Comparison of ENCODE assay signal across 13 cellular contexts in genomic region chr9:108687360-108687981, GRCh38.
DNase-seq lines count a peak whose midpoint lies in the region; ATAC-seq, FAIRE-seq and TF ChIP-seq lines count a peak whose summit lies in the region.
"Had no signal": no experiment of that assay in that cellular context is flagged by ENCODE, and none has a peak within 500 bp of the region (broad histone marks: within the 10 kb centered on the region; RNA-seq: fewer than 3 reads in every experiment).

No MANE protein-coding gene starts in this region.

- BruUV-seq in GM12878 (replicated peaks; lab: Mats Ljungman, UMichigan): no TSS peak

- SMC1A ChIA-PET in GM12878 (lab: Charles Lee; ENCODE audit: uncharacterized antibody, unreplicated experiment): no interaction called here

- H3K4me3 ChIP-seq in GM12878: no peak overlapping the region
- H3K4me3 ChIP-seq: cardiac muscle cell had no signal

- no peaks in the 10 kb centered on the region for H4K20me1 ChIP-seq in GM12878 (ENCODE audit: control insufficient read depth, insufficient read depth)

- CTCF ChIA-PET in GM12878 (lab: Yijun Ruan, JAX): no interaction called here

- 34% methylated on average over 8 of the region's 8 CpGs for WGBS in GM12878 (ENCODE audit: insufficient coverage, insufficient replicate concordance, low lambda C conversion rate, missing lambda C conversion rate)

- intact Hi-C loops in GM12878 (cut with micrococcal nuclease; ENCODE audit: unreplicated experiment): no loop called here

- peak; percentile 51 for DNase-seq in AG08395 (ENCODE audit: low spot score)
- DNase-seq in HT1080 (ENCODE audit: low read depth): peak; percentile 7
- no peak for DNase-seq in GM12878 (ENCODE audit: low read depth, low spot score)
- DNase-seq in kidney glomerular epithelial cell (lab: John Stamatoyannopoulos, UW): peak; percentile 76
- DNase-seq in medulla oblongata (ENCODE audit: extremely low spot score): no peak
- no peak for DNase-seq in DMS153 (lab: John Stamatoyannopoulos, UW)
- no peak for DNase-seq in NCI-H128 (lab: John Stamatoyannopoulos, UW; ENCODE audit: unreplicated experiment)
- DNase-seq in GDM1 (lab: John Stamatoyannopoulos, UW): no peak
- DNase-seq: activated CD8-positive, alpha-beta T cell treated with anti-CD3 and anti-CD28 coated beads, Interleukin-2, amount 10 ng/mL, durations not matched to agents 7 days and 5 days; activated gamma-delta T cell; AML-193; NCI-H510A treated with DMSO at 0.1 percent for 48 hours had no signal

- H3K36me3 ChIP-seq in GM12878 (ENCODE audit: control insufficient read depth in 2 of 2, insufficient read depth in 2 of 2, low read length in 1 of 2): no peaks in the 10 kb centered on the region
- H3K36me3 ChIP-seq: cardiac muscle cell had no signal

- no peak for TF ChIP-seq RAD21 in GM12878 (IDR thresholded peaks at IDR 0.05; ENCODE audit: insufficient read depth, low read depth, low read length)

- no peak for TF ChIP-seq CTCF in GM12878 (IDR thresholded peaks at IDR 0.05 in 2 of 3, conservative IDR thresholded peaks at IDR 0.05 in 1 of 3; ENCODE audit: control insufficient read depth in 2 of 3, extremely low read depth in 1 of 3, insufficient read depth in 1 of 3, low read depth in 3 of 3, low read length in 3 of 3)

- H3K79me2 ChIP-seq in GM12878 (ENCODE audit: control insufficient read depth, insufficient read depth, low read length): no peaks in the 10 kb centered on the region

- FAIRE-seq in GM12878 (lab: Jason Lieb, UNC): no peak

- RAD21 ChIA-PET in GM12878 (lab: Charles Lee; ENCODE audit: unreplicated experiment): no interaction called here

- H3K9ac ChIP-seq in GM12878 (ENCODE audit: control insufficient read depth, insufficient read depth, low read length): no peak overlapping the region

- H3K27ac ChIP-seq in GM12878 (ENCODE audit: control insufficient read depth, insufficient read depth): no peak overlapping the region
- H3K27ac ChIP-seq: cardiac muscle cell had no signal

- no peaks in the 10 kb centered on the region for H3K27me3 ChIP-seq in GM12878 (replicated peaks in 1 of 2; ENCODE audit: control insufficient read depth in 2 of 2, insufficient read depth in 2 of 2, low read length in 1 of 2)
- H3K27me3 ChIP-seq: cardiac muscle cell had no signal

- no peak overlapping the region for H2AFZ ChIP-seq in GM12878 (ENCODE audit: control insufficient read depth, low read depth, low read length)

- no peak for TF ChIP-seq EP300 in GM12878 (IDR thresholded peaks at IDR 0.05; ENCODE audit: borderline replicate concordance in 1 of 2, control insufficient read depth in 1 of 2, low read depth in 2 of 2, low read length in 2 of 2)

- POLR2A ChIA-PET in GM12878 (lab: Charles Lee): no interaction called here

- H3K4me1 ChIP-seq in GM12878 (ENCODE audit: control insufficient read depth, insufficient read depth, low read length): no peaks in the 10 kb centered on the region

- no peak overlapping the region for H3K4me2 ChIP-seq in GM12878 (ENCODE audit: control insufficient read depth, insufficient read depth)

- no peak for TF ChIP-seq POLR2A in GM12878 (IDR thresholded peaks at IDR 0.05; ENCODE audit: low read depth, low read length)

- in situ Hi-C loops in GM12878 (cut with MboI): no loop called here

- peaks cover 2% of the 10 kb centered on the region; the same call in 1 of the 3 replicates for H3K9me3 ChIP-seq in GM12878 (replicated peaks; ENCODE audit: control insufficient read depth, insufficient read depth, low read length)

- peak; percentile 21; the same call in 1 of the 3 replicates for ATAC-seq in GM12878
- ATAC-seq: activated CD8-positive, alpha-beta T cell treated with anti-CD3 and anti-CD28 coated beads, Interleukin-2, amount 10 ng/mL, durations not matched to agents 7 days and 5 days had no signal

TF ChIP-seq in GM12878, 131 proteins besides CTCF, POLR2A, EP300 and RAD21 (continues in another document):
- TF ChIP-seq ZBTB40 (IDR thresholded peaks at IDR 0.05; ENCODE audit: borderline replicate concordance) (no peak), ZNF274 (IDR thresholded peaks at IDR 0.05; ENCODE audit: insufficient read depth, insufficient read length) (no peak), ZNF217 (IDR thresholded peaks at IDR 0.05) (no peak), ELK1 (IDR thresholded peaks at IDR 0.05; ENCODE audit: low read depth, low read length) (no peak), KLF5 (IDR thresholded peaks at IDR 0.05; ENCODE audit: partially characterized antibody) (no peak), ZNF384 (IDR thresholded peaks at IDR 0.05; ENCODE audit: borderline replicate concordance, low read depth, low read length) (no peak), BMI1 (IDR thresholded peaks at IDR 0.05; ENCODE audit: borderline replicate concordance) (0 out of 2 replicates have a peak, but pooled peaks have one; percentile 43), ZBTB11 (CRISPR knock-in tag; IDR thresholded peaks at IDR 0.05) (no peak), E2F4 (IDR thresholded peaks at IDR 0.05; ENCODE audit: low read depth, low read length) (no peak)

Comparison
In these comparisons a context has a peak if more than half of its experiments do, and no peak if none do; other contexts are left out.
1. DNase-seq: peak in AG08395 (single experiment), HT1080 (single experiment) and kidney glomerular epithelial cell (single experiment); none in GM12878 (single experiment), medulla oblongata (single experiment), DMS153 (single experiment), NCI-H128 (single experiment) and GDM1 (single experiment).